ENCODE assay signal across 19 cellular contexts in the genomic region with DNA sequence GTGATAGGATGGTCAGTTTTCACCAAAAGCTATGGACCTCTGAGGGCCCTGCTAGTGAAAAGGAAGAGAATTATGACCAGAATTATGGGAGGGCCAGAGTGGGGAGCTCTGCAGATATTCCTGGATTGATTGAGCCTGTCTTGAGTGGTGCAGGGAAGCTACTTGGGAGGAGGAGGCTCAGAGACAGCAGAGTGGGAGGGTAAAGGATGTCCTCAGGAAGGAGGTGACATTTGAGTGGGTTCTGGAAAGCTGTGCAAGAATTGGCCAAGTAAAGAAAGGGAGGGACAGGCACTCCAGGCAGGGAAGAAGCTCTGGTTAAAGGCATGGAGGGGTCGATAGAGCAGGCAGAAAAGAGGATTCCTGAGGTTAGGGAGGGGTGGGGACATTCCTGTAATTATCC. TPM values are rescaled to one million over a fixed set of nuclear protein-coding genes. Genes with fewer than 3 reads are reported as not detected.
DNase-seq lines count a peak whose midpoint lies in the region; ATAC-seq and TF ChIP-seq lines count a peak whose summit lies in the region.
"Had no signal": no experiment of that assay in that cellular context is flagged by ENCODE, and none has a peak within 500 bp of the region (broad histone marks: within the 10 kb centered on the region; RNA-seq: fewer than 3 reads in every experiment).

No MANE protein-coding gene starts in this region.

- H3K27ac ChIP-seq in C4-2B: peak overlapping the region; percentile 78
- H3K27ac ChIP-seq in gastroesophageal sphincter: no peak overlapping the region
- H3K27ac ChIP-seq: SJSA1, WERI-Rb-1 had no signal

- intact Hi-C loops in activated CD4-positive, alpha-beta T cell treated with anti-CD3 and anti-CD28 coated beads, Interleukin-2, amount 10 ng/mL, durations not matched to agents 24 days and 14 days (cut with micrococcal nuclease): no loop called here

- CTCF ChIA-PET in T-cell (lab: Charles Lee): interaction anchor here in 1 of 2 donors (0.7 kb wide), 1 partner anchor 262 kb away, joined by 3 read pairs; no protein-coding TSS in a partner anchor

- peaks cover 0 to 40% (median 0%) of the 10 kb centered on the region in 3 donors for H3K4me1 ChIP-seq in gastroesophageal sphincter
- H3K4me1 ChIP-seq: SJSA1 had no signal

- ATAC-seq in T-cell (replicated peaks in 1 of 4) (no peak), left lobe of liver (peak; percentile 14), GM21390 (IDR thresholded peaks at IDR 0.05; ENCODE audit: unreplicated experiment) (no peak), gastroesophageal sphincter (no peak), GM19351 (IDR thresholded peaks at IDR 0.05; ENCODE audit: unreplicated experiment) (no peak)

- H3K9me3 ChIP-seq in gastroesophageal sphincter: no peaks in the 10 kb centered on the region
- H3K9me3 ChIP-seq: SJSA1 had no signal

- no peaks in the 10 kb centered on the region for H3K9me3 Mint-ChIP-seq in activated CD4-positive, alpha-beta T cell treated with anti-CD3 and anti-CD28 coated beads, Interleukin-2, amount 10 ng/mL, durations not matched to agents 24 days and 14 days
- H3K9me3 Mint-ChIP-seq in T-cell: no peaks in the 10 kb centered on the region
- H3K9me3 Mint-ChIP-seq: T-helper 2 cell treated with Interferon-gamma antibody and Interleukin-4, amounts not matched to agents 5 μg/mL and 100 μg/mL, for 36 hours had no signal

- peaks cover 0 to 86% of the 10 kb centered on the region in 2 donors for H3K36me3 ChIP-seq in gastroesophageal sphincter

- no peak overlapping the region for H3K4me3 Mint-ChIP-seq in activated CD4-positive, alpha-beta T cell treated with anti-CD3 and anti-CD28 coated beads, Interleukin-2, amount 10 ng/mL, durations not matched to agents 24 days and 14 days
- no peak overlapping the region for H3K4me3 Mint-ChIP-seq in T-cell
- H3K4me3 Mint-ChIP-seq: T-helper 2 cell treated with Interferon-gamma antibody and Interleukin-4, amounts not matched to agents 5 μg/mL and 100 μg/mL, for 36 hours had no signal

- no peak for TF ChIP-seq EP300 in gastroesophageal sphincter (IDR thresholded peaks at IDR 0.05)

- no peaks in the 10 kb centered on the region for H3K27me3 ChIP-seq in gastroesophageal sphincter
- H3K27me3 ChIP-seq: SJSA1 had no signal

- TF ChIP-seq CTCF in C4-2B (conservative IDR thresholded peaks at IDR 0.05): no peak
- no peak for TF ChIP-seq CTCF in gastroesophageal sphincter (IDR thresholded peaks at IDR 0.05)

- peaks cover 18% of the 10 kb centered on the region for H3K4me1 Mint-ChIP-seq in activated CD4-positive, alpha-beta T cell treated with anti-CD3 and anti-CD28 coated beads, Interleukin-2, amount 10 ng/mL, durations not matched to agents 24 days and 14 days
- H3K4me1 Mint-ChIP-seq in T-cell: peaks cover 27 to 37% (median 36%) of the 10 kb centered on the region in 3 donors

- WGBS in gastroesophageal sphincter (ENCODE audit: low coverage in 1 of 2), 2 donors: no CpG with 5 or more reads among the region's 1 CpG

- no peak overlapping the region for H3K4me3 ChIP-seq in gastroesophageal sphincter
- H3K4me3 ChIP-seq: SJSA1 had no signal

- no peak for DNase-seq in activated CD4-positive, alpha-beta T cell treated with anti-CD3 and anti-CD28 coated beads, Interleukin-2, amount 10 ng/mL, durations not matched to agents 24 days and 14 days
- DNase-seq in activated CD4-positive, alpha-beta T cell treated with anti-CD3 and anti-CD28 coated beads for 4 hours: no peak
- no peak for DNase-seq in T-cell
- DNase-seq in left lobe of liver (ENCODE audit: low spot score): no peak
- DNase-seq: activated T-cell treated with anti-CD3 and anti-CD28 coated beads, Interleukin-2, amount 50 U/mL, for 48 hours; AML-193; effector CD4-positive, alpha-beta T cell; MM.1S; NCI-H1436 treated with DMSO at 0.1 percent for 48 hours; NCI-H2171; NCI-H524 treated with DMSO at 0.1 percent for 48 hours; stimulated activated CD4-positive, alpha-beta T cell treated with anti-CD3 and anti-CD28 coated beads, Interleukin-12 subunit alpha, Interleukin-12 subunit beta, amount 100 ng/mL, for 4 hours; WERI-Rb-1 had no signal

- H3K27me3 Mint-ChIP-seq in activated CD4-positive, alpha-beta T cell treated with anti-CD3 and anti-CD28 coated beads, Interleukin-2, amount 10 ng/mL, durations not matched to agents 24 days and 14 days: no peaks in the 10 kb centered on the region
- H3K27me3 Mint-ChIP-seq in T-cell: no peaks in the 10 kb centered on the region

- peaks cover 64% of the 10 kb centered on the region for H3K36me3 Mint-ChIP-seq in activated CD4-positive, alpha-beta T cell treated with anti-CD3 and anti-CD28 coated beads, Interleukin-2, amount 10 ng/mL, durations not matched to agents 24 days and 14 days (ENCODE audit: low read depth)
- peaks cover 39% of the 10 kb centered on the region for H3K36me3 Mint-ChIP-seq in T-cell

- TF ChIP-seq POLR2A in gastroesophageal sphincter (IDR thresholded peaks at IDR 0.05): no peak

- POLR2A ChIA-PET in T-cell (lab: Charles Lee): no interaction called here

- H3K27ac Mint-ChIP-seq in activated CD4-positive, alpha-beta T cell treated with anti-CD3 and anti-CD28 coated beads, Interleukin-2, amount 10 ng/mL, durations not matched to agents 24 days and 14 days: peak overlapping the region; percentile 32
- peak overlapping the region; percentile 7 to 55 for H3K27ac Mint-ChIP-seq in T-cell
- H3K27ac Mint-ChIP-seq: T-helper 2 cell treated with Interferon-gamma antibody and Interleukin-4, amounts not matched to agents 5 μg/mL and 100 μg/mL, for 36 hours had no signal

RNA-seq across cellular contexts. Expression of a gene that starts 24.1 kb away (rescaled TPM):
- 94.8 and 95.4 TPM in 2 replicates for total RNA-seq in activated CD4-positive, alpha-beta T cell treated with anti-CD3 and anti-CD28 coated beads, Interleukin-2, amount 10 ng/mL, durations not matched to agents 24 days and 14 days
- total RNA-seq in T-cell (100 to 1,000 TPM in 4 of 5 donors, 10 to 100 TPM in 1; 89.2 to 107 (median 104) TPM), left lobe of liver (16.7 TPM), gastroesophageal sphincter (10 to 100 TPM; 30.2 to 64.3 (median 43.1) TPM)

RNA-seq across cellular contexts. Expression of a gene that starts 43.5 kb away (rescaled TPM):
- 29.5 and 30.1 TPM in 2 replicates for total RNA-seq in activated CD4-positive, alpha-beta T cell treated with anti-CD3 and anti-CD28 coated beads, Interleukin-2, amount 10 ng/mL, durations not matched to agents 24 days and 14 days
- total RNA-seq in T-cell (10 to 100 TPM; 41.6 to 46.8 (median 45.2) TPM), left lobe of liver (10.6 TPM), gastroesophageal sphincter (10 to 100 TPM; 24.5 to 35.6 (median 30.2) TPM)
